Comparison of ENCODE assay signal across 1 cellular context in genomic region chr2:109927803-109928202, GRCh38. TPM values are rescaled to one million over a fixed set of nuclear protein-coding genes. Genes with fewer than 3 reads are reported as not detected.
"Had no signal": no experiment of that assay in that cellular context is flagged by ENCODE, and none has a peak within 500 bp of the region (broad histone marks: within the 10 kb centered on the region; RNA-seq: fewer than 3 reads in every experiment).

No MANE protein-coding gene starts in this region.

RNA-seq across cellular contexts. Expression of gene LIMS3, which starts 29.3 kb away (rescaled TPM):
- total RNA-seq: H4 had no signal
